In the genomic region with DNA sequence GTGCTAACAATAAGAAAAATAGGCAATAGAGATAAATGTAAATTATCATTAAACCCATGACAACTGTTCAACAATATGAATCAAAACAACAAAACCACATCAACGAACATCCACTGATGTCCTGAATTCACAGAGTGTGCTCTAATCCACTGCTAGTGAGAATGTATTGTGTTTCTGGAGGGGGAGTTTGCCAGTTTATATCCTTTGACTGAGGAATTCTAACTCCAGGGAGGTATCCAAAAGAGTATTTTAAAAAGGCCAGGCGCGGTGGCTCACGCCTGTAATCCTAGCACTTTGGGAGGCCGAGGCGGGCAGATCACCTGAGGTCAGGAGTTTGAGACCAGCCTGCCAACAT, we compare ENCODE assay signal across 10 cellular contexts. TPM values are rescaled to one million over a fixed set of nuclear protein-coding genes. Genes with fewer than 3 reads are reported as not detected.
DNase-seq lines count a peak whose midpoint lies in the region; ATAC-seq and TF ChIP-seq lines count a peak whose summit lies in the region.
"Had no signal": no experiment of that assay in that cellular context is flagged by ENCODE, and none has a peak within 500 bp of the region (broad histone marks: within the 10 kb centered on the region; RNA-seq: fewer than 3 reads in every experiment).

No MANE protein-coding gene starts in this region.

- no peak overlapping the region for H3K4me3 ChIP-seq in mesenchymal stem cell (ENCODE audit: insufficient read depth in 1 of 2, low read depth in 1 of 2, low read length in 2 of 2)
- no peak overlapping the region for H3K4me3 ChIP-seq in transverse colon
- H3K4me3 ChIP-seq in neuronal stem cell (ENCODE audit: low read length in 2 of 2), result no peak overlapping the region

- H3K9me3 ChIP-seq in mesenchymal stem cell (ENCODE audit: control insufficient read depth, low read length), result no peaks in the 10 kb centered on the region
- no peaks in the 10 kb centered on the region for H3K9me3 ChIP-seq in transverse colon
- H3K9me3 ChIP-seq in neuronal stem cell (replicated peaks in 1 of 2; ENCODE audit: control insufficient read depth in 2 of 2, insufficient read depth in 1 of 2, low read depth in 1 of 2, low read length in 2 of 2), result no peaks in the 10 kb centered on the region
- H3K9me3 ChIP-seq: Peyer's patch had no signal

- peaks cover 47% of the 10 kb centered on the region for H3K4me1 Mint-ChIP-seq in activated T-cell treated with anti-CD3 and anti-CD28 coated beads, Interleukin-2, amount 50 U/mL, for 72 hours (ENCODE audit: low read depth)
- H3K4me1 Mint-ChIP-seq in activated CD8-positive, alpha-beta T cell treated with anti-CD3 and anti-CD28 coated beads, Interleukin-2, amount 10 ng/mL, durations not matched to agents 7 days and 5 days (ENCODE audit: low read depth), result peaks cover 34% of the 10 kb centered on the region

- no peak for TF ChIP-seq POLR2A in transverse colon (IDR thresholded peaks at IDR 0.05)

- no peak overlapping the region for H4K8ac ChIP-seq in mesenchymal stem cell (ENCODE audit: low read length)
- H4K8ac ChIP-seq in neuronal stem cell (ENCODE audit: low read depth, low read length), result no peak overlapping the region

- no peak overlapping the region for H3K9ac ChIP-seq in mesenchymal stem cell (ENCODE audit: low read length)
- H3K9ac ChIP-seq in neuronal stem cell (ENCODE audit: low read depth, low read length, poor library complexity), result no peak overlapping the region

- H2AFZ ChIP-seq in mesenchymal stem cell (ENCODE audit: low read depth, low read length), result no peak overlapping the region
- H2AFZ ChIP-seq in neuronal stem cell (ENCODE audit: low read length), result no peak overlapping the region

- H2BK12ac ChIP-seq in mesenchymal stem cell (ENCODE audit: low read length in 2 of 2) (peak overlapping the region in 1 of 2 experiments; percentile 33), neuronal stem cell (ENCODE audit: low read length) (no peak overlapping the region)

- H3K27ac ChIP-seq in mesenchymal stem cell (ENCODE audit: low read length, poor library complexity, severe bottlenecking), result peak overlapping the region; percentile 98
- H3K27ac ChIP-seq in transverse colon, result peak overlapping the region; percentile 97 to 98 (median 98)
- H3K27ac ChIP-seq in neuronal stem cell (replicated peaks; ENCODE audit: low read length), result no peak overlapping the region

- peaks cover 6% of the 10 kb centered on the region for H3K27me3 Mint-ChIP-seq in activated T-cell treated with anti-CD3 and anti-CD28 coated beads, Interleukin-2, amount 50 U/mL, for 72 hours (ENCODE audit: low read depth)
- H3K27me3 Mint-ChIP-seq in activated CD8-positive, alpha-beta T cell treated with anti-CD3 and anti-CD28 coated beads, Interleukin-2, amount 10 ng/mL, durations not matched to agents 7 days and 5 days (ENCODE audit: low read depth), result peaks cover 14% of the 10 kb centered on the region

- H2AK5ac ChIP-seq in mesenchymal stem cell (ENCODE audit: low read length, severe bottlenecking) (no peak overlapping the region), neuronal stem cell (ENCODE audit: low read depth, low read length) (no peak overlapping the region)

- H3K9me3 Mint-ChIP-seq in activated T-cell treated with anti-CD3 and anti-CD28 coated beads, Interleukin-2, amount 50 U/mL, for 72 hours, result no peaks in the 10 kb centered on the region
- H3K9me3 Mint-ChIP-seq in activated CD8-positive, alpha-beta T cell treated with anti-CD3 and anti-CD28 coated beads, Interleukin-2, amount 10 ng/mL, durations not matched to agents 7 days and 5 days (ENCODE audit: insufficient read depth), result no peaks in the 10 kb centered on the region

- CTCF ChIA-PET in activated CD8-positive, alpha-beta T cell treated with anti-CD3 and anti-CD28 coated beads, Interleukin-2, amount 10 ng/mL, durations not matched to agents 7 days and 5 days (lab: Charles Lee), result interaction anchor here (1.2 to 1.5 kb wide), 2 partner anchors 37 to 41 kb away, joined by 4 to 5 read pairs; no protein-coding TSS in a partner anchor

- H3K4me3 Mint-ChIP-seq in activated T-cell treated with anti-CD3 and anti-CD28 coated beads, Interleukin-2, amount 50 U/mL, for 72 hours, result peak overlapping the region; percentile 82 to 89
- peak overlapping the region; percentile 82 for H3K4me3 Mint-ChIP-seq in activated CD8-positive, alpha-beta T cell treated with anti-CD3 and anti-CD28 coated beads, Interleukin-2, amount 10 ng/mL, durations not matched to agents 7 days and 5 days

- no peak for DNase-seq in activated T-cell treated with anti-CD3 and anti-CD28 coated beads, Interleukin-2, amount 50 U/mL, for 72 hours
- no peak for DNase-seq in activated T-cell treated with anti-CD3 and anti-CD28 coated beads, Interleukin-2, amount 50 U/mL, for 48 hours
- no peak for DNase-seq in activated CD8-positive, alpha-beta T cell treated with anti-CD3 and anti-CD28 coated beads, Interleukin-2, amount 10 ng/mL, durations not matched to agents 7 days and 5 days
- DNase-seq in mesenchymal stem cell (no peak), transverse colon (no peak), omental fat pad (ENCODE audit: low spot score) (no peak), Kasumi-1 (lab: John Stamatoyannopoulos, UW) (no peak), neuronal stem cell (ENCODE audit: low spot score) (no peak)
- DNase-seq: dorsolateral prefrontal cortex, Peyer's patch had no signal

- no peak overlapping the region for H2BK120ac ChIP-seq in mesenchymal stem cell (ENCODE audit: low read depth, low read length)
- H2BK120ac ChIP-seq in neuronal stem cell (ENCODE audit: low read depth, low read length), result no peak overlapping the region

- H3K4me1 ChIP-seq in mesenchymal stem cell (ENCODE audit: control insufficient read depth, insufficient read depth, low read depth, low read length) (peaks cover 14% of the 10 kb centered on the region), transverse colon (peaks cover 20 to 60% (median 43%) of the 10 kb centered on the region in 4 donors), neuronal stem cell (ENCODE audit: control insufficient read depth in 2 of 2, insufficient read depth in 1 of 2, low read depth in 1 of 2, low read length in 2 of 2) (peaks cover 7 to 11% of the 10 kb centered on the region in 2 donors)

- H3K4me2 ChIP-seq in mesenchymal stem cell (ENCODE audit: low read length, poor library complexity, severe bottlenecking) (peak overlapping the region; percentile 49), neuronal stem cell (ENCODE audit: insufficient read depth, low read length, poor library complexity, severe bottlenecking) (no peak overlapping the region)

- TF ChIP-seq CTCF in transverse colon (IDR thresholded peaks at IDR 0.05), result no peak
- no peak for TF ChIP-seq CTCF in omental fat pad (IDR thresholded peaks at IDR 0.05)

- no peak overlapping the region for H3K18ac ChIP-seq in mesenchymal stem cell (ENCODE audit: low read depth in 1 of 2, low read length in 2 of 2)
- H3K18ac ChIP-seq in neuronal stem cell (ENCODE audit: low read length), result no peak overlapping the region

- H3K4ac ChIP-seq in mesenchymal stem cell (ENCODE audit: low read depth in 1 of 2, low read length in 2 of 2) (peak overlapping the region in 1 of 2 experiments; percentile 49), neuronal stem cell (ENCODE audit: low read length) (no peak overlapping the region)

- intact Hi-C loops in transverse colon (cut with DNase I; ENCODE audit: low total_unique reads), result loop anchor here (5.0 kb wide), 1 partner anchor 44 kb away; no protein-coding TSS in a partner anchor

- H3K36me3 Mint-ChIP-seq in activated T-cell treated with anti-CD3 and anti-CD28 coated beads, Interleukin-2, amount 50 U/mL, for 72 hours (ENCODE audit: insufficient read depth in 2 of 2), result peaks cover 15 to 18% of the 10 kb centered on the region in 2 donors
- peaks cover 23% of the 10 kb centered on the region for H3K36me3 Mint-ChIP-seq in activated CD8-positive, alpha-beta T cell treated with anti-CD3 and anti-CD28 coated beads, Interleukin-2, amount 10 ng/mL, durations not matched to agents 7 days and 5 days (ENCODE audit: low read depth)

- H3K36me3 ChIP-seq in mesenchymal stem cell (ENCODE audit: control insufficient read depth in 1 of 2, insufficient read depth in 2 of 2, low read depth in 1 of 2, low read length in 2 of 2) (no peaks in the 10 kb centered on the region), transverse colon (no peaks in the 10 kb centered on the region), neuronal stem cell (replicated peaks in 1 of 2; ENCODE audit: control insufficient read depth in 2 of 2, insufficient read depth in 2 of 2, low read length in 2 of 2) (peaks cover 0 to 19% of the 10 kb centered on the region in 2 donors)
- H3K36me3 ChIP-seq: Peyer's patch had no signal

- peak overlapping the region; percentile 91 for H3K27ac Mint-ChIP-seq in activated T-cell treated with anti-CD3 and anti-CD28 coated beads, Interleukin-2, amount 50 U/mL, for 72 hours
- H3K27ac Mint-ChIP-seq in activated CD8-positive, alpha-beta T cell treated with anti-CD3 and anti-CD28 coated beads, Interleukin-2, amount 10 ng/mL, durations not matched to agents 7 days and 5 days, result no peak overlapping the region

- H3K14ac ChIP-seq in mesenchymal stem cell (ENCODE audit: low read length in 2 of 2) (no peak overlapping the region), neuronal stem cell (ENCODE audit: low read length) (no peak overlapping the region)

- H4K91ac ChIP-seq in mesenchymal stem cell (ENCODE audit: low read length), result no peak overlapping the region
- no peak overlapping the region for H4K91ac ChIP-seq in neuronal stem cell (ENCODE audit: low read depth, low read length, poor library complexity)

- H3K23ac ChIP-seq in mesenchymal stem cell (ENCODE audit: low read length in 2 of 2) (no peak overlapping the region), neuronal stem cell (ENCODE audit: low read depth, low read length, poor library complexity) (no peak overlapping the region)

- peak overlapping the region; percentile 44 for H2BK15ac ChIP-seq in mesenchymal stem cell (ENCODE audit: low read depth, poor library complexity, severe bottlenecking)
- no peak overlapping the region for H2BK15ac ChIP-seq in neuronal stem cell (ENCODE audit: low read length)

- H3K27me3 ChIP-seq in mesenchymal stem cell (ENCODE audit: control insufficient read depth in 1 of 2, insufficient read depth in 1 of 2, low read length in 2 of 2) (no peaks in the 10 kb centered on the region), transverse colon (no peaks in the 10 kb centered on the region), neuronal stem cell (ENCODE audit: control insufficient read depth in 3 of 3, insufficient read depth in 3 of 3, low read depth in 1 of 3, low read length in 3 of 3) (no peaks in the 10 kb centered on the region)
- H3K27me3 ChIP-seq: dorsolateral prefrontal cortex, Peyer's patch had no signal

- no peak for TF ChIP-seq EP300 in transverse colon (IDR thresholded peaks at IDR 0.05; ENCODE audit: low read depth)

- in situ Hi-C loops in transverse colon (cut with MboI; ENCODE audit: low pct_ligation_motif_present in 1 of 4, low pct_unique_long_range_greater_than_20kb in 1 of 4, low sequenced_read_pairs in 3 of 4), result no loop called here

- H3K79me1 ChIP-seq in mesenchymal stem cell (replicated peaks; ENCODE audit: low read length, poor library complexity, severe bottlenecking), result peaks cover 4% of the 10 kb centered on the region
- no peaks in the 10 kb centered on the region for H3K79me1 ChIP-seq in neuronal stem cell (ENCODE audit: low read depth, low read length)

- WGBS in mesenchymal stem cell, result 95% methylated on average over 5 of the region's 6 CpGs
- 82 to 96% methylated on average over 1 to 6 of the region's 6 CpGs for WGBS in transverse colon (ENCODE audit: low coverage in 1 of 2), 2 donors
- WGBS in neuronal stem cell (ENCODE audit: extremely low coverage in 2 of 2, insufficient read length in 2 of 2, insufficient replicate concordance in 1 of 2), 2 donors, result no CpG with 5 or more reads among the region's 6 CpGs

- POLR2A ChIA-PET in activated CD8-positive, alpha-beta T cell treated with anti-CD3 and anti-CD28 coated beads, Interleukin-2, amount 10 ng/mL, durations not matched to agents 7 days and 5 days (lab: Charles Lee), result interaction anchor here (4.2 kb wide), 1 partner anchor 42 kb away, joined by 24 read pairs; no protein-coding TSS in a partner anchor

- no peak for ATAC-seq in activated T-cell treated with anti-CD3 and anti-CD28 coated beads, Interleukin-2, amount 50 U/mL, for 72 hours (replicated peaks in 1 of 2)
- ATAC-seq in activated CD8-positive, alpha-beta T cell treated with anti-CD3 and anti-CD28 coated beads, Interleukin-2, amount 10 ng/mL, durations not matched to agents 7 days and 5 days, result no peak
- ATAC-seq in omental fat pad (ENCODE audit: low FRiP score), result no peak

- H2BK5ac ChIP-seq in mesenchymal stem cell (ENCODE audit: low read depth, low read length, poor library complexity, severe bottlenecking) (no peak overlapping the region), neuronal stem cell (ENCODE audit: low read length) (no peak overlapping the region)

RNA-seq across cellular contexts. Expression of a gene that starts 1.7 kb away (rescaled TPM):
- 10 to 100 TPM; 41.6 to 45.5 TPM for total RNA-seq in activated T-cell treated with anti-CD3 and anti-CD28 coated beads, Interleukin-2, amount 50 U/mL, for 72 hours
- total RNA-seq in activated CD8-positive, alpha-beta T cell treated with anti-CD3 and anti-CD28 coated beads, Interleukin-2, amount 10 ng/mL, durations not matched to agents 7 days and 5 days, result 10 to 100 TPM; 73.3 to 75.1 TPM
- polyA plus RNA-seq in mesenchymal stem cell (2013, experiment 1 of 2), result 7.5 TPM
- 7.5 TPM for polyA plus RNA-seq in mesenchymal stem cell (2013, experiment 2 of 2)
- total RNA-seq in transverse colon, result 10 to 100 TPM in 3 of 4 donors, 1 to 10 TPM in 1; 7.9 to 48.2 (median 31.8) TPM
- total RNA-seq in omental fat pad, result 10 to 100 TPM; 17.7 to 43.0 (median 26.3) TPM
- polyA plus RNA-seq in neuronal stem cell (2013, experiment 1 of 2), result 47.6 TPM
- 47.9 TPM for polyA plus RNA-seq in neuronal stem cell (2013, experiment 2 of 2)
